Comparison of ENCODE assay signal across 7 cellular contexts in genomic region chr5:1737790-1738405, GRCh38.
DNase-seq lines count a peak whose midpoint lies in the region; TF ChIP-seq lines count a peak whose summit lies in the region.

No MANE protein-coding gene starts in this region.

- H3K36me3 ChIP-seq in GM23248 (ENCODE audit: low read depth), result no peaks in the 10 kb centered on the region
- no peaks in the 10 kb centered on the region for H3K36me3 ChIP-seq in suprapubic skin

- no peak for TF ChIP-seq EP300 in suprapubic skin (IDR thresholded peaks at IDR 0.05)

- TF ChIP-seq CTCF in GM10266 (IDR thresholded peaks at IDR 0.05; ENCODE audit: control insufficient read depth, insufficient read depth, low read depth, missing control alignments) (peak; percentile 80), suprapubic skin (IDR thresholded peaks at IDR 0.05) (peak; percentile 7 to 45)

- H3K27ac ChIP-seq in GM23248 (no peak overlapping the region), suprapubic skin (no peak overlapping the region)

- no peaks in the 10 kb centered on the region for H4K20me1 ChIP-seq in GM23248 (ENCODE audit: insufficient read depth)

- WGBS in GM23248 (ENCODE audit: low coverage in 1 of 2, low lambda C conversion rate in 2 of 2, missing lambda C conversion rate in 2 of 2), 2 experiments, result 27 to 30% methylated on average over 3 of the region's 3 CpGs
- 35% methylated on average over 3 of the region's 3 CpGs for WGBS in suprapubic skin

- H3K4me3 ChIP-seq in GM23248 (no peak overlapping the region), suprapubic skin (no peak overlapping the region)

- no peaks in the 10 kb centered on the region for H3K9me2 ChIP-seq in GM23248 (ENCODE audit: insufficient read depth)

- no peak overlapping the region for H2AFZ ChIP-seq in GM23248

- no peak overlapping the region for H3K9ac ChIP-seq in GM23248

- peak; percentile 75 for DNase-seq in GM10266 (ENCODE audit: extremely low spot score)
- peak; percentile 41 for DNase-seq in GM23248
- peak; percentile 50 for DNase-seq in NCI-H69 (lab: John Stamatoyannopoulos, UW)
- peak; percentile 42 for DNase-seq in activated naive CD4-positive, alpha-beta T cell treated with Interleukin-2 at 50 U/mL for 16 hours
- peak; percentile 72 for DNase-seq in iPS-NIHi11 (ENCODE audit: low spot score)
- DNase-seq in suprapubic skin (ENCODE audit: low spot score in 2 of 2), result peak in 1 of 2 donors; percentile 26
- DNase-seq in GOT3 (lab: John Stamatoyannopoulos, UW), result no peak

- in situ Hi-C loops in GM23248 (cut with MboI), result no loop called here

- no peak for TF ChIP-seq POLR2A in suprapubic skin (IDR thresholded peaks at IDR 0.05)

- no peaks in the 10 kb centered on the region for H3F3A ChIP-seq in GM23248 (ENCODE audit: insufficient read depth)

- H3K27me3 ChIP-seq in GM23248 (replicated peaks; ENCODE audit: insufficient read depth) (peaks cover 5% of the 10 kb centered on the region; the same call in 1 of the 2 replicates), suprapubic skin (peaks cover 32% of the 10 kb centered on the region)

- H3K4me1 ChIP-seq in GM23248 (ENCODE audit: insufficient read depth), result no peaks in the 10 kb centered on the region
- no peaks in the 10 kb centered on the region for H3K4me1 ChIP-seq in suprapubic skin

- no peak overlapping the region for H3K4me2 ChIP-seq in GM23248 (ENCODE audit: unreplicated experiment)

- H3K9me3 ChIP-seq in GM23248 (ENCODE audit: low read depth), result no peaks in the 10 kb centered on the region
- H3K9me3 ChIP-seq in suprapubic skin, result peaks cover 8% of the 10 kb centered on the region

- no peaks in the 10 kb centered on the region for H3K79me2 ChIP-seq in GM23248 (ENCODE audit: insufficient read depth)
